In the genomic region with DNA sequence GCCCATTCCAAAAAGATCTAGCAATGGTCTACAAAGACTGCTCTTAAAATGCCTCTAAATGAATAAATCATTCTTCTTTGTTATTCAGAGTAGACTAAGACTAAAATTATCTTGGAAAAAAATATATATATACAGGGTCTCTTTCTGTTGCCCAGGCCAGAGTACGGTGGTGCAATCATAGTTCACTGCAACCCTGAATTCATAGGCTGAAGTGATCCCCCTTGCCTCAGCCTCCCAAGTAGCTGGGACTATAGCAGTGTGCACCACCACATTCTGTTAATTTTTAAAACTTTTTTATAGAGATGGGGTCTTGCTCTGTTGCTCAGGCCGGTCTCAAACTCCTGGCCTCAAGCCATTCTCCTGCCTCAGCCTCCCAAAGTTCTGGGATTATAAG, we compare ENCODE assay signal across 10 cellular contexts. TPM values are rescaled to one million over a fixed set of nuclear protein-coding genes. Genes with fewer than 3 reads are reported as not detected.
DNase-seq lines count a peak whose midpoint lies in the region; ATAC-seq and TF ChIP-seq lines count a peak whose summit lies in the region.
"Had no signal": no experiment of that assay in that cellular context is flagged by ENCODE, and none has a peak within 500 bp of the region (broad histone marks: within the 10 kb centered on the region; RNA-seq: fewer than 3 reads in every experiment).

No MANE protein-coding gene starts in this region.

- POLR2A ChIA-PET in AG04450 (lab: Yijun Ruan, JAX) = interaction anchor here (1.1 to 1.9 kb wide), 3 partner anchors 15 to 66 kb away, joined by 3 to 16 read pairs (median 3); partner anchors contain the start of gene WWTR1

- H3K9me3 ChIP-seq in AG04450 (ENCODE audit: control insufficient read depth, insufficient read depth, low read length) = no peaks in the 10 kb centered on the region
- H3K9me3 ChIP-seq in left ventricle myocardium inferior (replicated peaks) = no peaks in the 10 kb centered on the region

- no peak overlapping the region for H3K9ac ChIP-seq in rectal smooth muscle tissue (ENCODE audit: low read length)

- CTCF ChIA-PET in AG04450 (lab: Charles Lee) = interaction anchor here (0.5 kb wide), 1 partner anchor 72 kb away, joined by 3 read pairs; no protein-coding TSS in a partner anchor

- peak overlapping the region; percentile 51 for H3K4me3 ChIP-seq in AG04450 (ENCODE audit: low read depth, low read length)
- peak overlapping the region; percentile 28 for H3K4me3 ChIP-seq in astrocyte of the cerebellum (ENCODE audit: low read depth, low read length)
- H3K4me3 ChIP-seq in left ventricle myocardium inferior = peak overlapping the region; percentile 52
- H3K4me3 ChIP-seq in rectal smooth muscle tissue (ENCODE audit: low read length) = peak overlapping the region; percentile 44

- no peak for TF ChIP-seq CTCF in AG04450 (IDR thresholded peaks at IDR 0.05; ENCODE audit: low read depth, low read length)
- no peak for TF ChIP-seq CTCF in astrocyte of the cerebellum (IDR thresholded peaks at IDR 0.05; ENCODE audit: low read depth, low read length, missing control alignments)
- TF ChIP-seq CTCF in left ventricle myocardium inferior (IDR thresholded peaks at IDR 0.05; ENCODE audit: borderline replicate concordance) = no peak

- peak overlapping the region; percentile 68 for H3K27ac ChIP-seq in AG04450 (ENCODE audit: low read depth, low read length)
- peak overlapping the region; percentile 61 for H3K27ac ChIP-seq in left ventricle myocardium inferior (replicated peaks)
- H3K27ac ChIP-seq in rectal smooth muscle tissue (ENCODE audit: low read depth, low read length) = peak overlapping the region; percentile 54

- ATAC-seq in GM18858 (IDR thresholded peaks at IDR 0.05; ENCODE audit: unreplicated experiment) = no peak
- ATAC-seq in GM21576 (IDR thresholded peaks at IDR 0.05; ENCODE audit: unreplicated experiment) = no peak
- ATAC-seq in GM18520 (IDR thresholded peaks at IDR 0.05; ENCODE audit: unreplicated experiment) = no peak

- H3K27me3 ChIP-seq in AG04450 (ENCODE audit: control insufficient read depth, insufficient read depth, low read length) (no peaks in the 10 kb centered on the region), left ventricle myocardium inferior (ENCODE audit: low read depth) (no peaks in the 10 kb centered on the region), rectal smooth muscle tissue (ENCODE audit: control insufficient read depth, insufficient read depth, low read length) (no peaks in the 10 kb centered on the region)

- H3K36me3 ChIP-seq in left ventricle myocardium inferior = no peaks in the 10 kb centered on the region
- no peaks in the 10 kb centered on the region for H3K36me3 ChIP-seq in rectal smooth muscle tissue (ENCODE audit: control insufficient read depth, insufficient read depth, low read length)

- DNase-seq in AG04450 (ENCODE audit: low read depth, low spot score) (no peak), astrocyte of the cerebellum (ENCODE audit: low read depth) (no peak), left ventricle myocardium inferior (no peak), 8988T (no peak)
- DNase-seq: activated CD4-positive, alpha-beta T cell treated with anti-CD3 and anti-CD28 coated beads, Interleukin-2, amount 50 U/mL, for 1 hour; NCI-H1092 had no signal

- in situ Hi-C loops in astrocyte of the cerebellum (cut with HindIII; ENCODE audit: low sequenced_read_pairs) = no loop called here

- intact Hi-C loops in left ventricle myocardium inferior (cut with micrococcal nuclease) = no loop called here

- H3K4me1 ChIP-seq in left ventricle myocardium inferior = peaks cover 96% of the 10 kb centered on the region
- H3K4me1 ChIP-seq in rectal smooth muscle tissue (ENCODE audit: control insufficient read depth, insufficient read depth, low read length) = peaks cover 21% of the 10 kb centered on the region

RNA-seq across cellular contexts. Expression of gene WWTR1, which starts 18.7 kb away (rescaled TPM):
- polyA plus RNA-seq in AG04450 (2011; rRNA removed) = 161 and 164 TPM in 2 replicates
- 209 and 230 TPM in 2 replicates for polyA minus RNA-seq in AG04450 (2011; rRNA and poly(A)+ RNA removed)
- 39.1 TPM for total RNA-seq in left ventricle myocardium inferior
